In the genomic region with DNA sequence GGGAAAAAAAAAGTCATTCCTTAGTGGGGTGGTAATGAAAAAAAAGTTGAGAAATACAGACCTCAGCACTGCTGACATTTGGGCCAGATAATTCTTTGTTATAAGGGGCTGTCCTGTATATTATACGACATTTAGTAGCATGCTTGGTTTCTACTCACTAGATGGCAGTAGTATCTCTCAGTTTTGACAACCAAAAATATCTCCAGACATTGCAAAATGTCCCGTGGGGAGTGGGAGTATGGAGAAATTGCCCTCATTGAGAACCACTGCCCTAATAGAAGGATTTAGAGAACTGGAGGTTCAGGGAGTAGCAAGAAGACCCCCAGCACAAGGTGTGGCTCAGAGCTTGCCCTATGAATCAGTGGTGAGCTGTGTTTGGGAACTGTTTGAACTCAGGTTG, we compare ENCODE assay signal across 1 cellular context.
TF ChIP-seq lines count a peak whose summit lies in the region.

No MANE protein-coding gene starts in this region.

TF ChIP-seq in IMR-90, 13 proteins besides CTCF, POLR2A, EP300 and RAD21 (continued from another document):
- TF ChIP-seq CHD1 (IDR thresholded peaks at IDR 0.05; ENCODE audit: low read depth, low read length), result no peak
